Comparison of ENCODE assay signal across 18 cellular contexts in genomic region chr12:68888243-68888642, GRCh38. TPM values are rescaled to one million over a fixed set of nuclear protein-coding genes. Genes with fewer than 3 reads are reported as not detected.
"Had no signal": no experiment of that assay in that cellular context is flagged by ENCODE, and none has a peak within 500 bp of the region (broad histone marks: within the 10 kb centered on the region; RNA-seq: fewer than 3 reads in every experiment).

No MANE protein-coding gene starts in this region.

- H3K9me3 ChIP-seq: esophagus muscularis mucosa, gastroesophageal sphincter, heart left ventricle, left ventricle myocardium inferior, tibial nerve had no signal

- H3K4me1 ChIP-seq: esophagus muscularis mucosa, gastroesophageal sphincter, heart left ventricle, left ventricle myocardium inferior had no signal

- H3K27ac Mint-ChIP-seq: activated CD4-positive, alpha-beta memory T cell treated with anti-CD3 and anti-CD28 coated beads for 36 hours; dendritic cell treated with granulocyte-macrophage colony-stimulating factor and Interleukin-4, amounts not matched to agents 40 ng/mL and 50 ng/mL, for 4 days; T-helper 17 cell had no signal

- H3K27me3 Mint-ChIP-seq: dendritic cell treated with granulocyte-macrophage colony-stimulating factor and Interleukin-4, amounts not matched to agents 40 ng/mL and 50 ng/mL, for 4 days; progenitor cell of endocrine pancreas; T-helper 17 cell had no signal

- H3K36me3 ChIP-seq: esophagus muscularis mucosa, left ventricle myocardium inferior had no signal

- H3K4me3 Mint-ChIP-seq: activated CD4-positive, alpha-beta memory T cell treated with anti-CD3 and anti-CD28 coated beads for 36 hours; dendritic cell treated with granulocyte-macrophage colony-stimulating factor and Interleukin-4, amounts not matched to agents 40 ng/mL and 50 ng/mL, for 4 days; neural crest cell; T-helper 17 cell had no signal

- H3K27ac ChIP-seq: esophagus muscularis mucosa, gastroesophageal sphincter, heart left ventricle, left ventricle myocardium inferior, tibial nerve, VCaP had no signal

- H3K4me1 Mint-ChIP-seq: neural crest cell had no signal

- H3K9me3 Mint-ChIP-seq: activated CD4-positive, alpha-beta memory T cell treated with anti-CD3 and anti-CD28 coated beads for 36 hours; dendritic cell treated with granulocyte-macrophage colony-stimulating factor and Interleukin-4, amounts not matched to agents 40 ng/mL and 50 ng/mL, for 4 days; neural crest cell had no signal

- FAIRE-seq: endothelial cell of umbilical vein had no signal

- DNase-seq: activated CD4-positive, alpha-beta memory T cell treated with anti-CD3 and anti-CD28 coated beads for 36 hours; activated CD4-positive, CD25-positive, alpha-beta regulatory T cell treated with anti-CD3 and anti-CD28 coated beads, Interleukin-2, amount 50 U/mL, for 72 hours; activated CD8-positive, alpha-beta memory T cell treated with anti-CD3 and anti-CD28 coated beads, Interleukin-2, amount 50 U/mL, for 4 hours; activated naive CD4-positive, alpha-beta T cell treated with anti-CD3 and anti-CD28 coated beads, Interleukin-2, amount 50 U/mL, for 16 hours; effector CD8-positive, alpha-beta T cell; heart left ventricle; left ventricle myocardium inferior; mammary epithelial cell; stimulated activated naive CD4-positive, alpha-beta T cell; T-helper 17 cell had no signal

- ATAC-seq: gastroesophageal sphincter, heart left ventricle, T-helper 17 cell had no signal

- H3K4me3 ChIP-seq: esophagus muscularis mucosa, gastroesophageal sphincter, heart left ventricle, left ventricle myocardium inferior, tibial nerve had no signal

RNA-seq across cellular contexts. Expression of gene CPM, which starts 44.7 kb away (rescaled TPM):
- total RNA-seq: endothelial cell of umbilical vein, neural crest cell had no signal
